1 cellular context compared by ENCODE assay signal in genomic region chr12:6539276-6540134, GRCh38.
TF ChIP-seq lines count a peak whose summit lies in the region.

No MANE protein-coding gene starts in this region.

TF ChIP-seq in endothelial cell of umbilical vein, 7 proteins besides CTCF, POLR2A, EP300 and RAD21:
- peak; percentile 27 for TF ChIP-seq POLR2AphosphoS5 (IDR thresholded peaks at IDR 0.05; ENCODE audit: insufficient read depth, low read depth, low read length)
- no peak for TF ChIP-seq JUN (IDR thresholded peaks at IDR 0.05; ENCODE audit: borderline replicate concordance, insufficient read depth, insufficient read length, low read depth)
